32 cellular contexts compared by ENCODE assay signal in genomic region chr7:134045716-134046115, GRCh38.
DNase-seq lines count a peak whose midpoint lies in the region; ATAC-seq and TF ChIP-seq lines count a peak whose summit lies in the region.
"Had no signal": no experiment of that assay in that cellular context is flagged by ENCODE, and none has a peak within 500 bp of the region (broad histone marks: within the 10 kb centered on the region; RNA-seq: fewer than 3 reads in every experiment).

No MANE protein-coding gene starts in this region.

- H3K4me3 ChIP-seq in psoas muscle = no peak overlapping the region
- H3K4me3 ChIP-seq: BLaER1, colonic mucosa, mucosa of descending colon, SK-N-MC, transverse colon had no signal

- H3K36me3 ChIP-seq in psoas muscle (ENCODE audit: insufficient read depth in 1 of 2, low read depth in 1 of 2) = no peaks in the 10 kb centered on the region
- H3K36me3 ChIP-seq: BLaER1, colonic mucosa, transverse colon had no signal

- no peaks in the 10 kb centered on the region for H3K27me3 ChIP-seq in psoas muscle (ENCODE audit: insufficient read depth in 3 of 3, low read length in 2 of 3)
- H3K27me3 ChIP-seq: BLaER1, colonic mucosa, transverse colon had no signal

- H3K9me3 ChIP-seq in psoas muscle = no peaks in the 10 kb centered on the region
- H3K9me3 ChIP-seq: BLaER1, colonic mucosa, mucosa of descending colon, transverse colon had no signal

- peak; percentile 76 for ATAC-seq in GM19351 (IDR thresholded peaks at IDR 0.05; ENCODE audit: unreplicated experiment)
- peak; percentile 60 for ATAC-seq in GM21529 (IDR thresholded peaks at IDR 0.05; ENCODE audit: unreplicated experiment)
- ATAC-seq in HG03108 (IDR thresholded peaks at IDR 0.05; ENCODE audit: unreplicated experiment) = peak; percentile 57
- ATAC-seq in psoas muscle = no peak
- ATAC-seq: activated naive CD8-positive, alpha-beta T cell treated with anti-CD3 and anti-CD28 coated beads, Interleukin-2, amount 50 U/mL, for 24 hours; activated T-cell treated with anti-CD3 and anti-CD28 coated beads, Interleukin-2, amount 50 U/mL, for 72 hours; left colon; mucosa of descending colon; natural killer cell; T-helper 17 cell had no signal

- intact Hi-C loops in psoas muscle (cut with DNase I) = no loop called here

- DNase-seq in germinal center (ENCODE audit: low spot score) = peak; percentile 54
- no peak for DNase-seq in psoas muscle
- no peak for DNase-seq in stimulated activated naive CD4-positive, alpha-beta T cell (lab: John Stamatoyannopoulos, UW)
- DNase-seq in effector CD8-positive, alpha-beta T cell (lab: John Stamatoyannopoulos, UW) = no peak
- DNase-seq: activated CD4-positive, alpha-beta memory T cell treated with anti-CD3 and anti-CD28 coated beads for 36 hours; activated CD4-positive, CD25-positive, alpha-beta regulatory T cell treated with anti-CD3 and anti-CD28 coated beads, Interleukin-2, amount 50 U/mL, for 72 hours; activated naive CD4-positive, alpha-beta T cell; activated naive CD8-positive, alpha-beta T cell treated with anti-CD3 and anti-CD28 coated beads, Interleukin-2, amount 50 U/mL, for 24 hours; activated T-cell treated with anti-CD3 and anti-CD28 coated beads, Interleukin-2, amount 50 U/mL, for 72 hours; colonic mucosa; DMS53; effector CD4-positive, alpha-beta T cell; HFFc6; Karpas-422; left colon; mucosa of descending colon; natural killer cell; NCI-H1436 treated with DMSO at 0.1 percent for 48 hours; NCI-H2081 treated with DMSO at 0.1 percent for 48 hours; NCI-H345; NCI-H748 treated with DMSO at 0.1 percent for 48 hours; occipital lobe; stimulated activated CD4-positive, alpha-beta T cell treated with anti-CD3 and anti-CD28 coated beads, Interleukin-15, amount 100 ng/mL, for 24 hours; stimulated activated CD4-positive, alpha-beta T cell treated with anti-CD3 and anti-CD28 coated beads, Interleukin-4, amount 100 ng/mL, for 4 hours; T-helper 17 cell; transverse colon had no signal

- WGBS in psoas muscle, 3 donors = 83 to 96% (median 85%) methylated on average over 4 of the region's 4 CpGs

- H3K4me1 ChIP-seq in psoas muscle = no peaks in the 10 kb centered on the region
- H3K4me1 ChIP-seq: BLaER1, colonic mucosa, transverse colon had no signal

- no peak for TF ChIP-seq CTCF in psoas muscle (IDR thresholded peaks at IDR 0.05)

- H3K27ac ChIP-seq in psoas muscle = no peak overlapping the region
- H3K27ac ChIP-seq: BLaER1, colonic mucosa, epithelial cell of prostate, SK-N-MC, transverse colon had no signal

Comparison
In these comparisons a context has a peak if more than half of its experiments do, and no peak if none do; other contexts are left out.
1. ATAC-seq: peak in GM19351 (single experiment), GM21529 (single experiment) and HG03108 (single experiment); none in psoas muscle (0 of 4).